ENCODE assay signal across 9 cellular contexts in the genomic region with DNA sequence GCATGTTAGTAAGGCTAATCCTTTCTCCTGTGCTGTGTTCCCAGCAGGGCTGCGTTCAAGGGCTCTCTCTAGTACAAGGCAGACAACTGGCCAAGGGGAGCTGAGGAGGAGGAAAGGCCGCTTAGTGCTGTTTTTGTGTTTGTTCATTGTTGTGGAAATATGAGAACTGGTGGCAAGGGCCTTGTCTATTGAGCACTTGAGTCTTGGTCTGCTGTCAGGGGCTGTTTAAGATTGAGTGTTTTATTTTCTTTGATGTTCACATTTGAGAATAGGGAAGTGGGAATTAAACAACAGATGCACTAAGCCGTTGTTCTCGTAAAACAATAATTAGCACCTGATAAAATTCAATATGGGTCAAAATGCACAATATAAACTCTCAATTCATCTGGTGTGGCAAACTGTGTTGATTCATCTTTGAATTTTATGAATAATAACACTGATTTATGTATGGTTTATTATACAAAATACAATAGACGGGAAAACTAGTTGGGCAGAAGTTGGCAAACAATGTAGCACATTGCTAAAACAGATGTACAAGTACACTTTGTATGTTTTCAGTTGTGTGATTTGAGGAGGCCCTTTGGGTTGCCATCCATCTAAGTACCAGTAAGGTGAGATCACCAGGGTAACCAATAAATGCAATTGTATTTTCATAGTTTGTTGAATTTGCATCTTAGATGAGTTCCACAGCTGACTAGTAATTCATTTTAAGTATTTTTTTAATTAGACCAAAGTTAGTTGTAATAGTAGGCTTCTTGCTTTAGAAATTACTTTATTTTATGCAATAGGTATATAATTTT.
DNase-seq lines count a peak whose midpoint lies in the region; ATAC-seq and TF ChIP-seq lines count a peak whose summit lies in the region.
"Had no signal": no experiment of that assay in that cellular context is flagged by ENCODE, and none has a peak within 500 bp of the region (broad histone marks: within the 10 kb centered on the region; RNA-seq: fewer than 3 reads in every experiment).

No MANE protein-coding gene starts in this region.

- POLR2A ChIA-PET in HEK293T (lab: Yijun Ruan, JAX) = no interaction called here

- TF ChIP-seq EP300 in ovary (IDR thresholded peaks at IDR 0.05) = no peak

- no peaks in the 10 kb centered on the region for H3K4me1 ChIP-seq in ovary (ENCODE audit: insufficient read depth)
- H3K4me1 ChIP-seq: heart left ventricle had no signal

- CTCF ChIA-PET in HEK293T (lab: Yijun Ruan, JAX) = interaction anchor here (1.2 kb wide), 1 partner anchor 14 kb away, joined by 3 read pairs; no protein-coding TSS in a partner anchor

- WGBS in ovary, 3 donors = 74 to 87% (median 77%) methylated on average over 5 of the region's 5 CpGs

- no peaks in the 10 kb centered on the region for H3K36me3 ChIP-seq in ovary

- H3K9me3 ChIP-seq in ovary = no peaks in the 10 kb centered on the region

- ATAC-seq in GM18502 (IDR thresholded peaks at IDR 0.05; ENCODE audit: poor library complexity, unreplicated experiment) (peak; percentile 26), left colon (peak; percentile 10)
- no peak for ATAC-seq in activated CD4-positive, CD25-positive, alpha-beta regulatory T cell treated with anti-CD3 and anti-CD28 coated beads, Interleukin-2, amount 50 U/mL, for 24 hours

- no peak overlapping the region for H3K27ac ChIP-seq in ovary
- H3K27ac ChIP-seq: heart left ventricle had no signal

- H3K4me3 ChIP-seq in ovary = no peak overlapping the region
- H3K4me3 ChIP-seq: heart left ventricle had no signal

- no peak for TF ChIP-seq POLR2A in ovary (IDR thresholded peaks at IDR 0.05)

- peak; percentile 22 for DNase-seq in HEK293T (ENCODE audit: extremely low spot score)
- peak; percentile 98 for DNase-seq in NCI-H2107 treated with DMSO at 0.1 percent for 48 hours (lab: John Stamatoyannopoulos, UW; ENCODE audit: unreplicated experiment)
- no peak for DNase-seq in left colon
- DNase-seq in ovary = no peak
- no peak for DNase-seq in activated gamma-delta T cell (lab: John Stamatoyannopoulos, UW)
- no peak for DNase-seq in NCI-H146 treated with DMSO at 0.1 percent for 48 hours (lab: John Stamatoyannopoulos, UW; ENCODE audit: unreplicated experiment)
- DNase-seq: heart left ventricle had no signal

- TF ChIP-seq CTCF in ovary (IDR thresholded peaks at IDR 0.05) = no peak

- H3K27me3 ChIP-seq in ovary = no peaks in the 10 kb centered on the region
- H3K27me3 ChIP-seq: heart left ventricle had no signal

- intact Hi-C loops in left colon (cut with DNase I, micrococcal nuclease) (no loop called here), ovary (cut with DNase I) (no loop called here)

TF ChIP-seq in HEK293T, 16 proteins besides CTCF, POLR2A, EP300 and RAD21:
- TF ChIP-seq, protein P1, sequence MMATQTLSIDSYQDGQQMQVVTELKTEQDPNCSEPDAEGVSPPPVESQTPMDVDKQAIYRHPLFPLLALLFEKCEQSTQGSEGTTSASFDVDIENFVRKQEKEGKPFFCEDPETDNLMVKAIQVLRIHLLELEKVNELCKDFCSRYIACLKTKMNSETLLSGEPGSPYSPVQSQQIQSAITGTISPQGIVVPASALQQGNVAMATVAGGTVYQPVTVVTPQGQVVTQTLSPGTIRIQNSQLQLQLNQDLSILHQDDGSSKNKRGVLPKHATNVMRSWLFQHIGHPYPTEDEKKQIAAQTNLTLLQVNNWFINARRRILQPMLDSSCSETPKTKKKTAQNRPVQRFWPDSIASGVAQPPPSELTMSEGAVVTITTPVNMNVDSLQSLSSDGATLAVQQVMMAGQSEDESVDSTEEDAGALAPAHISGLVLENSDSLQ (IDR thresholded peaks at IDR 0.05) = peak; percentile 60
- no peak for TF ChIP-seq BHLHE40 (IDR thresholded peaks at IDR 0.05; ENCODE audit: borderline replicate concordance)
- TF ChIP-seq FOXM1 (IDR thresholded peaks at IDR 0.05; ENCODE audit: borderline replicate concordance) = no peak

Comparison
In these comparisons a context has a peak if more than half of its experiments do, and no peak if none do; other contexts are left out.
1. ATAC-seq: peak in GM18502 (single experiment) and left colon (single experiment); none in activated CD4-positive, CD25-positive, alpha-beta regulatory T cell treated with anti-CD3 and anti-CD28 coated beads, Interleukin-2, amount 50 U/mL, for 24 hours (0 of 2).
2. DNase-seq: peak in HEK293T (single experiment) and NCI-H2107 treated with DMSO at 0.1 percent for 48 hours (single experiment); none in left colon (0 of 2), ovary (0 of 5), activated gamma-delta T cell (single experiment) and NCI-H146 treated with DMSO at 0.1 percent for 48 hours (single experiment).